ENCODE assay signal across 18 cellular contexts in the genomic region with DNA sequence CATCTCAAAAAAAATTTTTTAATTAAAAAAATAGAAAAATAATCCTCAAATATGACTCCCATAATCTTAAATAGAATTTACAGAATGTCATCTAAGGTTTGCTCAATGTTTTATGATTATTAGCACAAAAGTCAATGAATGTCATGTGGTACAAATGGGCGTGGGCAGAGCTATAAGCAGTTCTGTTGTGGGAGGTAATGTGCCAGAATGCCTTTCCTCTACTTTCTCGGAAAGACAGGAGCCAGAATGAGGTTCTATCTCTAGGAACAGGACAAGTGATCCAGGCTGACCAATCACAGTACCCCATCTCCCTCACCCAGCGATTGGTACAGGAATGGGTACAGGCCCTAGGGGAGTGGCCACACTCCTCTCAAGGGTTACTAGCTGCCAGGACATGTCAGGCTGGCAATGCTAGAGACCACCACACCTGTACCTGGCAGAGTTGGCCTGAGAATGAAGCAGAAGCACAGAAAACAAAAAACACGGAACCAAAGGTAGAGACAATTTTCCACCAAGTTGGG.
"Had no signal": no experiment of that assay in that cellular context is flagged by ENCODE, and none has a peak within 500 bp of the region (broad histone marks: within the 10 kb centered on the region; RNA-seq: fewer than 3 reads in every experiment).

No MANE protein-coding gene starts in this region.

- H3K27me3 Mint-ChIP-seq: activated naive CD8-positive, alpha-beta T cell treated with anti-CD3 and anti-CD28 coated beads for 36 hours; central memory CD8-positive, alpha-beta T cell; T-cell had no signal

- H3K4me3 Mint-ChIP-seq: activated naive CD8-positive, alpha-beta T cell treated with anti-CD3 and anti-CD28 coated beads for 36 hours; activated T-cell treated with anti-CD3 and anti-CD28 coated beads, Interleukin-2, amount 50 U/mL, for 4 hours; central memory CD8-positive, alpha-beta T cell; immature natural killer cell; nephron progenitor cell; T-cell had no signal

- ATAC-seq: activated T-cell treated with anti-CD3 and anti-CD28 coated beads, Interleukin-2, amount 50 U/mL, for 4 hours; T-cell had no signal

- H3K4me3 ChIP-seq: colonic mucosa, left ventricle myocardium inferior, thoracic aorta had no signal

- H3K36me3 ChIP-seq: colonic mucosa, left ventricle myocardium inferior, thoracic aorta had no signal

- H3K27ac Mint-ChIP-seq: activated naive CD8-positive, alpha-beta T cell treated with anti-CD3 and anti-CD28 coated beads for 36 hours; activated T-helper 2 cell treated with anti-CD3 and anti-CD28 coated beads, Interferon-gamma antibody, Interleukin-2, Interleukin-4, amounts not matched to agents 10 μg/mL and 5 μg/mL and 100 μg/mL, durations not matched to agents 14 hours and 24 hours and 36 hours; nephron progenitor cell; T-cell had no signal

- H3K9me3 ChIP-seq: colonic mucosa, thoracic aorta had no signal

- DNase-seq: activated CD4-positive, alpha-beta T cell treated with anti-CD3 and anti-CD28 coated beads for 4 hours; activated CD4-positive, alpha-beta T cell treated with anti-CD3 and anti-CD28 coated beads, Interleukin-2, amount 50 U/mL, for 48 hours; activated CD4-positive, CD25-positive, alpha-beta regulatory T cell; activated CD8-positive, alpha-beta memory T cell treated with anti-CD3 and anti-CD28 coated beads, Interleukin-2, amount 50 U/mL, for 48 hours; activated naive CD4-positive, alpha-beta T cell treated with Interleukin-2 at 50 U/mL for 16 hours; activated naive CD8-positive, alpha-beta T cell treated with anti-CD3 and anti-CD28 coated beads for 36 hours; activated T-cell treated with anti-CD3 and anti-CD28 coated beads, Interleukin-2, amount 50 U/mL, for 4 hours; colonic mucosa; immature natural killer cell; left ventricle myocardium inferior; nephron progenitor cell; stimulated activated CD4-positive, alpha-beta T cell treated with anti-CD3 and anti-CD28 coated beads, Interleukin-4, amount 100 ng/mL, for 24 hours; stimulated activated naive CD4-positive, alpha-beta T cell treated with Interleukin-2 at 50 U/mL for 16 hours; T-cell; T-helper 9 cell had no signal

- H3K9me3 Mint-ChIP-seq: activated naive CD8-positive, alpha-beta T cell treated with anti-CD3 and anti-CD28 coated beads for 36 hours; activated T-cell treated with anti-CD3 and anti-CD28 coated beads, Interleukin-2, amount 50 U/mL, for 4 hours; activated T-helper 2 cell treated with anti-CD3 and anti-CD28 coated beads, Interferon-gamma antibody, Interleukin-2, Interleukin-4, amounts not matched to agents 10 μg/mL and 5 μg/mL and 100 μg/mL, durations not matched to agents 14 hours and 24 hours and 36 hours; central memory CD8-positive, alpha-beta T cell; immature natural killer cell; nephron progenitor cell; T-cell had no signal

- H3K27ac ChIP-seq: colonic mucosa, left ventricle myocardium inferior, thoracic aorta had no signal

- H3K4me1 ChIP-seq: colonic mucosa had no signal

- H3K27me3 ChIP-seq: colonic mucosa had no signal
